Comparison of ENCODE assay signal across 23 cellular contexts in genomic region chr12:107462428-107463332, GRCh38.
"Had no signal": no experiment of that assay in that cellular context is flagged by ENCODE, and none has a peak within 500 bp of the region (broad histone marks: within the 10 kb centered on the region; RNA-seq: fewer than 3 reads in every experiment).

No MANE protein-coding gene starts in this region.

- H3K27me3 ChIP-seq: body of pancreas, gastrocnemius medialis, tibial artery had no signal

- ATAC-seq: body of pancreas; gastrocnemius medialis; stimulated activated naive CD8-positive, alpha-beta T cell treated with anti-CD3 and anti-CD28 coated beads, Interleukin-15, Interleukin-2, amounts not matched to agents 100 U/mL and 50 U/mL, for 24 hours had no signal

- DNase-seq: activated CD4-positive, alpha-beta T cell treated with anti-CD3 and anti-CD28 coated beads, Interleukin-2, amount 50 U/mL, for 1 hour; activated CD4-positive, CD25-positive, alpha-beta regulatory T cell treated with anti-CD3 and anti-CD28 coated beads, Interleukin-2, amount 50 U/mL, for 72 hours; activated CD8-positive, alpha-beta memory T cell treated with anti-CD3 and anti-CD28 coated beads, Interleukin-2, amount 50 U/mL, for 48 hours; activated effector memory CD4-positive, alpha-beta T cell treated with anti-CD3 and anti-CD28 coated beads, Interleukin-2, amount 50 U/mL, for 16 hours; activated T-cell treated with anti-CD3 and anti-CD28 coated beads, Interleukin-2, amount 50 U/mL, for 48 hours; amniotic stem cell; caudate nucleus; gastrocnemius medialis; head of caudate nucleus; left ventricle myocardium inferior; mammary epithelial cell; retina; stimulated activated CD4-positive, alpha-beta T cell treated with anti-CD3 and anti-CD28 coated beads, Interleukin-12 subunit alpha, Interleukin-12 subunit beta, amount 100 ng/mL, for 4 hours; stimulated activated CD4-positive, alpha-beta T cell treated with anti-CD3 and anti-CD28 coated beads, Interleukin-1b, Interleukin-23, amount 100 ng/mL, for 48 hours; stimulated activated CD8-positive, alpha-beta memory T cell treated with anti-CD3 and anti-CD28 coated beads, Interleukin-4, amount 100 ng/mL, for 48 hours; stimulated activated naive CD8-positive, alpha-beta T cell treated with anti-CD3 and anti-CD28 coated beads, Interleukin-15, Interleukin-2, amounts not matched to agents 100 U/mL and 50 U/mL, for 24 hours; T-helper 2 cell; tibial artery had no signal

- H3K9me3 ChIP-seq: body of pancreas, gastrocnemius medialis, left ventricle myocardium inferior, tibial artery had no signal

- H3K9me3 Mint-ChIP-seq: neural crest cell had no signal

- H3K4me1 ChIP-seq: gastrocnemius medialis, tibial artery had no signal

- H3K4me3 Mint-ChIP-seq: activated naive CD8-positive, alpha-beta T cell; neural crest cell had no signal

- H3K27me3 Mint-ChIP-seq: activated naive CD8-positive, alpha-beta T cell had no signal

- H3K4me3 ChIP-seq: body of pancreas, gastrocnemius medialis, left ventricle myocardium inferior, tibial artery had no signal

- H3K36me3 ChIP-seq: gastrocnemius medialis, left ventricle myocardium inferior, tibial artery had no signal

- H3K36me3 Mint-ChIP-seq: activated naive CD8-positive, alpha-beta T cell had no signal

- H3K27ac Mint-ChIP-seq: activated naive CD8-positive, alpha-beta T cell had no signal

- FAIRE-seq: colon had no signal

- H3K27ac ChIP-seq: body of pancreas, gastrocnemius medialis, left ventricle myocardium inferior, tibial artery, VCaP had no signal
